6 cellular contexts compared by ENCODE assay signal in genomic region chr19:48403606-48404005, GRCh38. TPM values are rescaled to one million over a fixed set of nuclear protein-coding genes. Genes with fewer than 3 reads are reported as not detected.
A peak's percentile ranks its signal among the peaks of the same experiment; 100 is the strongest.
DNase-seq lines count a peak whose midpoint lies in the region; ATAC-seq and TF ChIP-seq lines count a peak whose summit lies in the region.

No MANE protein-coding gene starts in this region.

- no peaks in the 10 kb centered on the region; the same call in 1 of the 2 replicates for H3K27me3 Mint-ChIP-seq in WTC11 (ENCODE audit: low read depth)

- H3K4me3 Mint-ChIP-seq in WTC11 = no peak overlapping the region

- H3K36me3 Mint-ChIP-seq in WTC11 = peaks cover 21% of the 10 kb centered on the region

- ATAC-seq in HG03521 (IDR thresholded peaks at IDR 0.05; ENCODE audit: unreplicated experiment) = peak; percentile 48
- ATAC-seq in WTC11 = peak; percentile 33
- no peak for ATAC-seq in HG02870 (IDR thresholded peaks at IDR 0.05; ENCODE audit: unreplicated experiment)

- POLR2A ChIA-PET in GM10248 (lab: Yijun Ruan, JAX) = no interaction called here
- POLR2A ChIA-PET in WTC11 (lab: Charles Lee) = interaction anchor here (0.6 to 2.0 kb wide), 4 partner anchors 8 to 73 kb away, joined by 3 to 6 read pairs (median 4); partner anchors contain the start of genes SYNGR4 and TMEM143

- H3K9me3 Mint-ChIP-seq in WTC11 = peaks cover 4% of the 10 kb centered on the region

- CTCF ChIA-PET in GM10248 (lab: Yijun Ruan, JAX) = interaction anchor here (1.2 to 5.5 kb wide), 3 partner anchors 10 to 12 kb away, joined by 5 to 38 read pairs (median 6); partner anchors contain the start of genes GRIN2D and KDELR1
- CTCF ChIA-PET in WTC11 (lab: Charles Lee) = interaction anchor here (0.6 to 6.0 kb wide), 10 partner anchors 10 to 181 kb away, joined by 3 to 92 read pairs (median 3); partner anchors contain the start of genes GRIN2D, KDELR1, SYNGR4 and TMEM143

- peaks cover 56% of the 10 kb centered on the region for H3K4me1 Mint-ChIP-seq in WTC11

- H3K27ac Mint-ChIP-seq in WTC11 = peak overlapping the region; percentile 96

- no peak for TF ChIP-seq CTCF in GM10248 (IDR thresholded peaks at IDR 0.05; ENCODE audit: control extremely low read depth, extremely low read depth, low read depth, missing control alignments)
- TF ChIP-seq CTCF in WTC11 (IDR thresholded peaks at IDR 0.05) = no peak

- peak; percentile 84 for DNase-seq in GM10248 (ENCODE audit: extremely low spot score)
- peak; percentile 71 for DNase-seq in WTC11 (ENCODE audit: low spot score)
- DNase-seq in iris pigment epithelial cell (ENCODE audit: low read depth) = peak; percentile 79
- DNase-seq in midbrain (lab: John Stamatoyannopoulos, UW) = no peak

TF ChIP-seq in WTC11, 78 proteins besides CTCF, POLR2A, EP300 and RAD21:
- TF ChIP-seq USF1 (CRISPR knock-in tag; IDR thresholded peaks at IDR 0.05) = no peak
- TF ChIP-seq USF2 (CRISPR knock-in tag; IDR thresholded peaks at IDR 0.05) = 0 out of 2 replicates have a peak, but pooled peaks have one; percentile 11
- TF ChIP-seq PRDM15 (CRISPR knock-in tag; IDR thresholded peaks at IDR 0.05) = no peak
- no peak for TF ChIP-seq ZNF263 (CRISPR knock-in tag; IDR thresholded peaks at IDR 0.05; ENCODE audit: low read depth)
- no peak for TF ChIP-seq SMAD3 (CRISPR knock-in tag; IDR thresholded peaks at IDR 0.05; ENCODE audit: borderline replicate concordance)

RNA-seq across cellular contexts. Expression of gene GRIN2D, which starts 10.1 kb away (rescaled TPM):
- total RNA-seq in WTC11 (2021) = 23.0 to 27.8 TPM (median 25.3 TPM) in 3 replicates

RNA-seq across cellular contexts. Expression of gene KDELR1, which starts 12.3 kb away (rescaled TPM):
- 207 to 226 TPM (median 223 TPM) in 3 replicates for total RNA-seq in WTC11 (2021)

RNA-seq across cellular contexts. Expression of gene SYNGR4, which starts 39.4 kb away (rescaled TPM):
- not detected in 3 replicates for total RNA-seq in WTC11 (2021)

RNA-seq across cellular contexts. Expression of gene TMEM143, which starts 39.9 kb away (rescaled TPM):
- 20.2 to 29.6 TPM (median 27.0 TPM) in 3 replicates for total RNA-seq in WTC11 (2021)

RNA-seq across cellular contexts. Expression of gene GRWD1, which starts 42.2 kb away (rescaled TPM):
- total RNA-seq in WTC11 (2021) = 59.8 to 67.2 TPM (median 61.6 TPM) in 3 replicates
